Comparison of ENCODE assay signal across 1 cellular context in genomic region chr6:138286698-138287097, GRCh38.
TF ChIP-seq lines count a peak whose summit lies in the region.

No MANE protein-coding gene starts in this region.

TF ChIP-seq in IMR-90, 13 proteins besides CTCF, POLR2A, EP300 and RAD21 (continued from another document):
- TF ChIP-seq, protein P1, sequence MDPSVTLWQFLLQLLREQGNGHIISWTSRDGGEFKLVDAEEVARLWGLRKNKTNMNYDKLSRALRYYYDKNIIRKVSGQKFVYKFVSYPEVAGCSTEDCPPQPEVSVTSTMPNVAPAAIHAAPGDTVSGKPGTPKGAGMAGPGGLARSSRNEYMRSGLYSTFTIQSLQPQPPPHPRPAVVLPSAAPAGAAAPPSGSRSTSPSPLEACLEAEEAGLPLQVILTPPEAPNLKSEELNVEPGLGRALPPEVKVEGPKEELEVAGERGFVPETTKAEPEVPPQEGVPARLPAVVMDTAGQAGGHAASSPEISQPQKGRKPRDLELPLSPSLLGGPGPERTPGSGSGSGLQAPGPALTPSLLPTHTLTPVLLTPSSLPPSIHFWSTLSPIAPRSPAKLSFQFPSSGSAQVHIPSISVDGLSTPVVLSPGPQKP (IDR thresholded peaks at IDR 0.05; ENCODE audit: borderline replicate concordance, low read depth, low read length) = no peak
- TF ChIP-seq RFX5 (IDR thresholded peaks at IDR 0.05; ENCODE audit: low read depth, low read length) (no peak), MAFK (IDR thresholded peaks at IDR 0.05; ENCODE audit: low read depth, low read length) (no peak), RCOR1 (IDR thresholded peaks at IDR 0.05; ENCODE audit: insufficient replicate concordance, low read length) (no peak), CHD1 (IDR thresholded peaks at IDR 0.05; ENCODE audit: low read depth, low read length) (no peak)
TF ChIP-seq in IMR-90: peak in this region for 0.
